ENCODE assay signal across 8 cellular contexts in the genomic region with DNA sequence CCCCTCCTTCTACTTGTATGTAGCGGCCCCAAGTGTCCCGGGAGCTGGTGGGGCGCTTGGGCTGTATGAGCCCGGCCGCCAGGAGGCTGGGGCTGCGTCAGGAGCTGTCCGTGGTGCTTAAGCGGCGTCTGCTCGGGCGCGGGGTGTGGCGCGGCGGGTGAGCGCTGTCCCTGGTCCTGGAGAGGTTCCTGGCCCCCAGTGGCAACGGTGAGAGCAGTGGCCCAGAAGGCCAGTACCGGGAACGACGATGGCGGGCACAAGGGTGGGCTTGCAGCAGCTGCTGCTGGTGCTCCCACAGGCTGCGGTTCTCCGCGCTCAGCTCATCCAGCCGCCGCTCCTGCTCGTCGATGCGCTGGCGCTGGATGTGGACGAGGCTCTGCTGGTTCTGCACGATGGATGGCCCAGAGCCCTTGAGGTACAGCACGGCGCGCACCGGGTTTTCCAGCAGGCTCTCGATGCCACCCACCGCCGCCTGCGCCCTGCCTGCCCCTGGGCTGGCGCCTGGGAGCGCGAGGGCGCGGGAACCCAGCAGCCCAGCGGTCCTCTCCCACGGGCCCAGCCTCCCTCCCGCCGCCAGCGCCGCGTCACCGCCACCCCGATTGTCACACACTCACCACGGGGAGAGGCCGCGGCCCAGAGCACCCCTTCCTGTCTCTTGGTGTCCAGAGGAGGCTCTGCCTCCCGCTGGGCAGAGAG. TPM values are rescaled to one million over a fixed set of nuclear protein-coding genes. Genes with fewer than 3 reads are reported as not detected.
DNase-seq lines count a peak whose midpoint lies in the region; TF ChIP-seq lines count a peak whose summit lies in the region.
"Had no signal": no experiment of that assay in that cellular context is flagged by ENCODE, and none has a peak within 500 bp of the region (broad histone marks: within the 10 kb centered on the region; RNA-seq: fewer than 3 reads in every experiment).

No MANE protein-coding gene starts in this region.

- no peaks in the 10 kb centered on the region for H3K23me2 ChIP-seq in H9 (ENCODE audit: insufficient read length, low read depth, low read length, poor library complexity, severe bottlenecking)

- H2BK20ac ChIP-seq in H9 (ENCODE audit: low read depth, low read length, poor library complexity, severe bottlenecking) = no peak overlapping the region

- H3K27me3 ChIP-seq in H9 (ENCODE audit: insufficient read depth, low read length) = no peaks in the 10 kb centered on the region; the same call in 1 of the 2 replicates
- peaks cover 0 to 39% (median 0%) of the 10 kb centered on the region in 3 donors for H3K27me3 ChIP-seq in stomach

- H3K4me1 ChIP-seq in H9 (ENCODE audit: insufficient read depth, low read length) (peaks cover 19% of the 10 kb centered on the region; the same call in 1 of the 2 replicates), stomach (peaks cover 0 to 10% (median 2%) of the 10 kb centered on the region in 4 donors)

- H3K79me1 ChIP-seq in H9 (ENCODE audit: insufficient read depth, low read depth, low read length, poor library complexity, severe bottlenecking) = no peaks in the 10 kb centered on the region

- no peak overlapping the region for H3T11ph ChIP-seq in H9 (ENCODE audit: low read length)

- H3K36me3 ChIP-seq in stomach = no peaks in the 10 kb centered on the region

- no peaks in the 10 kb centered on the region for H3K9me3 ChIP-seq in H9 (ENCODE audit: control insufficient read depth, low read depth, low read length)
- no peaks in the 10 kb centered on the region for H3K9me3 ChIP-seq in stomach

- no peak overlapping the region for H3K9ac ChIP-seq in H9 (ENCODE audit: extremely low read depth, insufficient read length, low read length)

- no peak overlapping the region for H3K56ac ChIP-seq in H9 (ENCODE audit: insufficient read length, low read depth, low read length)

- TF ChIP-seq CTCF in H9 (conservative IDR thresholded peaks at IDR 0.05) (0 out of 3 replicates have a peak, but pooled peaks have one; percentile 14), fibroblast of villous mesenchyme (IDR thresholded peaks at IDR 0.05; ENCODE audit: insufficient read depth, low read depth, low read length) (peak; percentile 7), stomach (IDR thresholded peaks at IDR 0.05) (peak in 1 of 7 experiments; percentile 6)

- no peak overlapping the region for H2BK120ac ChIP-seq in H9 (ENCODE audit: low read depth, low read length, poor library complexity, severe bottlenecking)

- H2AFZ ChIP-seq in H9 (ENCODE audit: low read length) = no peak overlapping the region

- peak overlapping the region; percentile 22 for H3K4me2 ChIP-seq in H9 (ENCODE audit: insufficient read depth, insufficient read length, low read length)

- no peak overlapping the region for H2BK15ac ChIP-seq in H9 (ENCODE audit: low read depth, low read length)

- H3K4me3 ChIP-seq in fibroblast of villous mesenchyme (ENCODE audit: low read depth, low read length) = no peak overlapping the region
- H3K4me3 ChIP-seq in stomach = no peak overlapping the region

- TF ChIP-seq POLR2A in stomach (IDR thresholded peaks at IDR 0.05) = no peak

- H3K4me1 Mint-ChIP-seq in H9 = peaks cover 57 to 64% of the 10 kb centered on the region in 2 experiments
- H3K4me1 Mint-ChIP-seq in activated T-helper 2 cell treated with anti-CD3 and anti-CD28 coated beads, Interferon-gamma antibody, Interleukin-2, Interleukin-4, amounts not matched to agents 10 μg/mL and 5 μg/mL and 100 μg/mL, durations not matched to agents 14 hours and 24 hours and 36 hours (ENCODE audit: low read depth) = peaks cover 3% of the 10 kb centered on the region

- peak; percentile 96 for DNase-seq in H9
- peak; percentile 53 for DNase-seq in RPMI7951 (ENCODE audit: low read depth)
- peak; percentile 79 for DNase-seq in activated T-helper 2 cell treated with anti-CD3 and anti-CD28 coated beads, Interferon-gamma antibody, Interleukin-2, Interleukin-4, amounts not matched to agents 10 μg/mL and 5 μg/mL and 100 μg/mL, durations not matched to agents 14 hours and 24 hours and 36 hours (ENCODE audit: low spot score)
- DNase-seq in fibroblast of villous mesenchyme (ENCODE audit: low read depth) = peak; percentile 70
- peak; percentile 11 for DNase-seq in non-pigmented ciliary epithelial cell (ENCODE audit: low read depth)
- DNase-seq in stomach = peak; percentile 79
- no peak for DNase-seq in SKM-1 treated with dmso at 0.1 percent for 144 hours (lab: John Stamatoyannopoulos, UW; ENCODE audit: unreplicated experiment)

- no peaks in the 10 kb centered on the region for H4K20me1 ChIP-seq in H9 (ENCODE audit: control insufficient read depth, insufficient read depth, insufficient read length)

- no peak for TF ChIP-seq EP300 in stomach (IDR thresholded peaks at IDR 0.05)

- H3K79me2 ChIP-seq in H9 (ENCODE audit: insufficient read depth, low read length) = no peaks in the 10 kb centered on the region

- no peak overlapping the region for H3K14ac ChIP-seq in H9 (ENCODE audit: insufficient read depth, low read length)

- H2AK5ac ChIP-seq in H9 (ENCODE audit: insufficient read length, low read length) = no peak overlapping the region

- H3K18ac ChIP-seq in H9 (ENCODE audit: insufficient read length, low read depth, low read length) = no peak overlapping the region

- H3K4me3 Mint-ChIP-seq in H9 = peak overlapping the region; percentile 27 to 67; a peak in 3 of 5 replicates
- no peak overlapping the region for H3K4me3 Mint-ChIP-seq in activated T-helper 2 cell treated with anti-CD3 and anti-CD28 coated beads, Interferon-gamma antibody, Interleukin-2, Interleukin-4, amounts not matched to agents 10 μg/mL and 5 μg/mL and 100 μg/mL, durations not matched to agents 14 hours and 24 hours and 36 hours (ENCODE audit: low read depth)
- H3K4me3 Mint-ChIP-seq: dendritic cell treated with granulocyte-macrophage colony-stimulating factor and Interleukin-4, amounts not matched to agents 40 ng/mL and 50 ng/mL, for 4 days had no signal

- peaks cover 1 to 5% of the 10 kb centered on the region in 2 experiments for H3K9me3 Mint-ChIP-seq in H9
- H3K9me3 Mint-ChIP-seq in activated T-helper 2 cell treated with anti-CD3 and anti-CD28 coated beads, Interferon-gamma antibody, Interleukin-2, Interleukin-4, amounts not matched to agents 10 μg/mL and 5 μg/mL and 100 μg/mL, durations not matched to agents 14 hours and 24 hours and 36 hours = no peaks in the 10 kb centered on the region
- H3K9me3 Mint-ChIP-seq: dendritic cell treated with granulocyte-macrophage colony-stimulating factor and Interleukin-4, amounts not matched to agents 40 ng/mL and 50 ng/mL, for 4 days had no signal

- no peak overlapping the region for H4K5ac ChIP-seq in H9 (ENCODE audit: insufficient read length, low read depth, low read length)

- no peak overlapping the region for H2BK5ac ChIP-seq in H9 (ENCODE audit: insufficient read length, low read length)

- no peak overlapping the region for H3K4ac ChIP-seq in H9 (ENCODE audit: low read depth, low read length)

- WGBS in H9 (ENCODE audit: extremely low coverage, insufficient read length, low lambda C conversion rate) = no CpG with 5 or more reads among the region's 58 CpGs
- 9 to 42% (median 12%) methylated on average over 5 to 58 of the region's 58 CpGs for WGBS in stomach, 5 donors

- H2BK12ac ChIP-seq in H9 (ENCODE audit: insufficient read length, low read depth, low read length) = no peak overlapping the region

- no peak overlapping the region for H4K91ac ChIP-seq in H9 (ENCODE audit: insufficient read length, low read depth, low read length)

- no peak overlapping the region for H3K27ac Mint-ChIP-seq in H9
- H3K27ac Mint-ChIP-seq in activated T-helper 2 cell treated with anti-CD3 and anti-CD28 coated beads, Interferon-gamma antibody, Interleukin-2, Interleukin-4, amounts not matched to agents 10 μg/mL and 5 μg/mL and 100 μg/mL, durations not matched to agents 14 hours and 24 hours and 36 hours = no peak overlapping the region
- H3K27ac Mint-ChIP-seq: dendritic cell treated with granulocyte-macrophage colony-stimulating factor and Interleukin-4, amounts not matched to agents 40 ng/mL and 50 ng/mL, for 4 days had no signal

- H4K8ac ChIP-seq in H9 (replicated peaks; ENCODE audit: insufficient read length, low read depth, low read length) = no peak overlapping the region

- H3K27me3 Mint-ChIP-seq in H9 (ENCODE audit: low read depth) = peaks cover 26% of the 10 kb centered on the region
- peaks cover 20% of the 10 kb centered on the region for H3K27me3 Mint-ChIP-seq in activated T-helper 2 cell treated with anti-CD3 and anti-CD28 coated beads, Interferon-gamma antibody, Interleukin-2, Interleukin-4, amounts not matched to agents 10 μg/mL and 5 μg/mL and 100 μg/mL, durations not matched to agents 14 hours and 24 hours and 36 hours (ENCODE audit: low read depth)

- H3K27ac ChIP-seq in H9 (ENCODE audit: insufficient read length, low read depth, low read length) = no peak overlapping the region
- H3K27ac ChIP-seq in stomach = no peak overlapping the region

- H3K36me3 Mint-ChIP-seq in H9 (ENCODE audit: insufficient read depth in 1 of 3, low read depth in 3 of 3) = no peaks in the 10 kb centered on the region
- H3K36me3 Mint-ChIP-seq in activated T-helper 2 cell treated with anti-CD3 and anti-CD28 coated beads, Interferon-gamma antibody, Interleukin-2, Interleukin-4, amounts not matched to agents 10 μg/mL and 5 μg/mL and 100 μg/mL, durations not matched to agents 14 hours and 24 hours and 36 hours (ENCODE audit: low read depth) = no peaks in the 10 kb centered on the region

- intact Hi-C loops in activated T-helper 2 cell treated with anti-CD3 and anti-CD28 coated beads, Interferon-gamma antibody, Interleukin-2, Interleukin-4, amounts not matched to agents 10 μg/mL and 5 μg/mL and 100 μg/mL, durations not matched to agents 14 hours and 24 hours and 36 hours (cut with micrococcal nuclease) = loop anchor here (1.0 to 5.0 kb wide), 2 partner anchors 60 to 61 kb away; no protein-coding TSS in a partner anchor
- intact Hi-C loops in stomach (cut with DNase I; ENCODE audit: low total_unique reads) = no loop called here

- no peak overlapping the region for H3K23ac ChIP-seq in H9 (ENCODE audit: insufficient read length, low read depth, low read length)

RNA-seq across cellular contexts. Expression of a gene that starts 41.9 kb away (rescaled TPM):
- total RNA-seq in H9 (2021) (221 and 237 TPM in 2 replicates), fibroblast of villous mesenchyme (25.4 and 51.8 TPM in 2 replicates), stomach (10 to 100 TPM; 25.3 to 57.2 (median 39.4) TPM)
- total RNA-seq in RPMI7951 (2014; rRNA removed; shearing (Covaris generic)) = 38.9 and 40.6 TPM in 2 replicates
- 219 and 233 TPM in 2 replicates for total RNA-seq in activated T-helper 2 cell treated with anti-CD3 and anti-CD28 coated beads, Interferon-gamma antibody, Interleukin-2, Interleukin-4, amounts not matched to agents 10 μg/mL and 5 μg/mL and 100 μg/mL, durations not matched to agents 14 hours and 24 hours and 36 hours
- 10 to 100 TPM; 46.9 to 51.4 (median 51.3) TPM for polyA plus RNA-seq in stomach

RNA-seq across cellular contexts. Expression of a gene that starts 59.6 kb away (rescaled TPM):
- total RNA-seq in H9 (2021) (32.7 and 41.6 TPM in 2 replicates), fibroblast of villous mesenchyme (21.2 and 22.2 TPM in 2 replicates), stomach (100 to 1,000 TPM in 3 of 5 donors, 10 to 100 TPM in 2; 19.1 to 208 (median 157) TPM)
- 9.3 and 13.9 TPM in 2 replicates for total RNA-seq in RPMI7951 (2014; rRNA removed; shearing (Covaris generic))
- 43.4 and 46.4 TPM in 2 replicates for total RNA-seq in activated T-helper 2 cell treated with anti-CD3 and anti-CD28 coated beads, Interferon-gamma antibody, Interleukin-2, Interleukin-4, amounts not matched to agents 10 μg/mL and 5 μg/mL and 100 μg/mL, durations not matched to agents 14 hours and 24 hours and 36 hours
- 10 to 100 TPM; 14.9 to 27.8 (median 26.3) TPM for polyA plus RNA-seq in stomach
